In genomic region chr13:54599413-54599812, GRCh38 we compare ENCODE assay signal across 5 cellular contexts.
"Had no signal": no experiment of that assay in that cellular context is flagged by ENCODE, and none has a peak within 500 bp of the region (broad histone marks: within the 10 kb centered on the region; RNA-seq: fewer than 3 reads in every experiment).

No MANE protein-coding gene starts in this region.

- DNase-seq: GOT3, H7, IMR-90 had no signal

- H3K4me3 ChIP-seq: HAP-1, K562 had no signal

- H3K36me3 ChIP-seq: HAP-1 had no signal
